ENCODE assay signal across 18 cellular contexts in genomic region chr19:44719262-44719701, GRCh38. TPM values are rescaled to one million over a fixed set of nuclear protein-coding genes. Genes with fewer than 3 reads are reported as not detected.
DNase-seq lines count a peak whose midpoint lies in the region; ATAC-seq, FAIRE-seq and TF ChIP-seq lines count a peak whose summit lies in the region.
"Had no signal": no experiment of that assay in that cellular context is flagged by ENCODE, and none has a peak within 500 bp of the region (broad histone marks: within the 10 kb centered on the region; RNA-seq: fewer than 3 reads in every experiment).

No MANE protein-coding gene starts in this region.

- peaks cover 5% of the 10 kb centered on the region for H3K27me3 Mint-ChIP-seq in H9 (ENCODE audit: low read depth)
- H3K27me3 Mint-ChIP-seq in nephron (ENCODE audit: low read depth): peaks cover 12% of the 10 kb centered on the region
- H3K27me3 Mint-ChIP-seq: activated naive CD8-positive, alpha-beta T cell had no signal

- no peak overlapping the region for H2BK12ac ChIP-seq in H9 (ENCODE audit: insufficient read length, low read depth, low read length)

- no peaks in the 10 kb centered on the region for H3K23me2 ChIP-seq in H9 (ENCODE audit: insufficient read length, low read depth, low read length, poor library complexity, severe bottlenecking)

- TF ChIP-seq CTCF in A549 (IDR thresholded peaks at IDR 0.05) (no peak), H9 (conservative IDR thresholded peaks at IDR 0.05) (no peak), nephron (IDR thresholded peaks at IDR 0.05; ENCODE audit: unreplicated experiment in 3 of 3) (no peak)

- no peak overlapping the region for H4K91ac ChIP-seq in H9 (ENCODE audit: insufficient read length, low read depth, low read length)

- H2BK120ac ChIP-seq in H9 (ENCODE audit: low read depth, low read length, poor library complexity, severe bottlenecking): no peak overlapping the region

- peak overlapping the region; percentile 36 for H4K5ac ChIP-seq in H9 (ENCODE audit: insufficient read length, low read depth, low read length)

- peak overlapping the region; percentile 94 for H3K56ac ChIP-seq in H9 (ENCODE audit: insufficient read length, low read depth, low read length)

- no peak for DNase-seq in A549 (ENCODE audit: low read depth in 1 of 2, low spot score in 1 of 2)
- peak; percentile 62 for DNase-seq in H9
- peak; percentile 59 for DNase-seq in dermis blood vessel endothelial cell
- no peak for DNase-seq in kidney tubule cell (ENCODE audit: low spot score)
- no peak for DNase-seq in SW 1271 (lab: John Stamatoyannopoulos, UW)
- DNase-seq in NCI-H2227 treated with DMSO at 0.1 percent for 48 hours (lab: John Stamatoyannopoulos, UW): no peak
- DNase-seq: activated CD8-positive, alpha-beta T cell treated with anti-CD3 and anti-CD28 coated beads, Interleukin-2, amount 10 ng/mL, durations not matched to agents 7 days and 5 days; activated T-cell treated with anti-CD3 and anti-CD28 coated beads, Interleukin-2, amount 50 U/mL, for 72 hours; effector CD4-positive, alpha-beta T cell; NCI-H446 had no signal

- H2BK5ac ChIP-seq in H9 (ENCODE audit: insufficient read length, low read length): peak overlapping the region; percentile 35

- no peak overlapping the region for H3T11ph ChIP-seq in H9 (ENCODE audit: low read length)

- peaks cover 72% of the 10 kb centered on the region for H3K4me1 ChIP-seq in A549
- no peaks in the 10 kb centered on the region; the same call in 1 of the 2 replicates for H3K4me1 ChIP-seq in H9 (ENCODE audit: insufficient read depth, low read length)

- H3K9me3 Mint-ChIP-seq in H9: peaks cover 18% of the 10 kb centered on the region in 2 experiments
- H3K9me3 Mint-ChIP-seq in nephron: peaks cover 5% of the 10 kb centered on the region

- H3K9ac ChIP-seq in H9 (ENCODE audit: extremely low read depth, insufficient read length, low read length): no peak overlapping the region

- no peak overlapping the region for H3K4ac ChIP-seq in H9 (ENCODE audit: low read depth, low read length)

- H3K4me3 ChIP-seq in A549: peak overlapping the region; percentile 7; the same call in 2 of the 3 replicates
- H3K4me3 ChIP-seq: SK-N-MC had no signal

- no peak for FAIRE-seq in A549 (lab: Jason Lieb, UNC)
- FAIRE-seq: HTR-8/SVneo had no signal

- ATAC-seq in A549 (no peak), HG02759 (IDR thresholded peaks at IDR 0.05; ENCODE audit: unreplicated experiment) (no peak)
- ATAC-seq: activated CD8-positive, alpha-beta T cell treated with anti-CD3 and anti-CD28 coated beads, Interleukin-2, amount 10 ng/mL, durations not matched to agents 7 days and 5 days; activated T-cell treated with anti-CD3 and anti-CD28 coated beads, Interleukin-2, amount 50 U/mL, for 72 hours had no signal

- H3K14ac ChIP-seq in H9 (ENCODE audit: insufficient read depth, low read length): peak overlapping the region; percentile 56; the same call in 1 of the 2 replicates

- WGBS in A549 (ENCODE audit: missing lambda C conversion rate): 27% methylated on average over 8 of the region's 8 CpGs
- WGBS in H9 (ENCODE audit: extremely low coverage, insufficient read length, low lambda C conversion rate): no CpG with 5 or more reads among the region's 8 CpGs

- H3K79me1 ChIP-seq in H9 (ENCODE audit: insufficient read depth, low read depth, low read length, poor library complexity, severe bottlenecking): no peaks in the 10 kb centered on the region

- peak overlapping the region in 1 of 3 experiments; percentile 62; a peak in 1 of 7 replicates for H3K27ac Mint-ChIP-seq in H9
- H3K27ac Mint-ChIP-seq in nephron: peak overlapping the region; percentile 67 to 98 (median 83)
- H3K27ac Mint-ChIP-seq: activated CD8-positive, alpha-beta T cell treated with anti-CD3 and anti-CD28 coated beads, Interleukin-2, amount 10 ng/mL, durations not matched to agents 7 days and 5 days; activated naive CD8-positive, alpha-beta T cell; activated T-cell treated with anti-CD3 and anti-CD28 coated beads, Interleukin-2, amount 50 U/mL, for 72 hours had no signal

- CTCF ChIA-PET in A549 (lab: Yijun Ruan, JAX): interaction anchor here (0.6 to 42.5 kb wide), 10 partner anchors 9 to 131 kb away, joined by 3 to 1899 read pairs (median 4); partner anchors contain the start of genes BCL3, CBLC and CEACAM16

- H2AK5ac ChIP-seq in H9 (ENCODE audit: insufficient read length, low read length): no peak overlapping the region

- POLR2A ChIA-PET in A549 (lab: Yijun Ruan, JAX): interaction anchor here (1.3 to 1.5 kb wide), 3 partner anchors 30 to 52 kb away, joined by 4 to 5 read pairs (median 5); no protein-coding TSS in a partner anchor

- TF ChIP-seq EP300 in A549 (IDR thresholded peaks at IDR 0.05): no peak

- H3K4me2 ChIP-seq in A549 (peak overlapping the region; percentile 89), H9 (ENCODE audit: insufficient read depth, insufficient read length, low read length) (peak overlapping the region; percentile 73)

- no peak for TF ChIP-seq RAD21 in A549 (conservative IDR thresholded peaks at IDR 0.05 in 1 of 2, IDR thresholded peaks at IDR 0.05 in 1 of 2)

- no peak overlapping the region for H4K8ac ChIP-seq in H9 (replicated peaks; ENCODE audit: insufficient read length, low read depth, low read length)

- no peak overlapping the region for H3K23ac ChIP-seq in H9 (ENCODE audit: insufficient read length, low read depth, low read length)

- H3K9me3 ChIP-seq in A549: peaks cover 18% of the 10 kb centered on the region
- H3K9me3 ChIP-seq in H9 (ENCODE audit: control insufficient read depth, low read depth, low read length): peaks cover 5% of the 10 kb centered on the region

- TF ChIP-seq POLR2A in A549 (IDR thresholded peaks at IDR 0.05; ENCODE audit: low read length): no peak

- no peak overlapping the region for H2BK20ac ChIP-seq in H9 (ENCODE audit: low read depth, low read length, poor library complexity, severe bottlenecking)

- H3K27me3 ChIP-seq in H9 (ENCODE audit: insufficient read depth, low read length): no peaks in the 10 kb centered on the region

- H3K4me1 Mint-ChIP-seq in H9 (peaks cover 11 to 13% of the 10 kb centered on the region in 2 experiments), nephron (peaks cover 11% of the 10 kb centered on the region)

- H3K27ac ChIP-seq in A549: peak overlapping the region; percentile 93 to 97
- H3K27ac ChIP-seq in H9 (ENCODE audit: insufficient read length, low read depth, low read length): no peak overlapping the region
- H3K27ac ChIP-seq: SK-N-MC had no signal

- peak overlapping the region; percentile 61 for H3K18ac ChIP-seq in H9 (ENCODE audit: insufficient read length, low read depth, low read length)

- H2BK15ac ChIP-seq in H9 (ENCODE audit: low read depth, low read length): peak overlapping the region; percentile 95; the same call in 1 of the 2 replicates

- no peaks in the 10 kb centered on the region for H4K20me1 ChIP-seq in H9 (ENCODE audit: control insufficient read depth, insufficient read depth, insufficient read length)

- H3K36me3 Mint-ChIP-seq in H9 (ENCODE audit: insufficient read depth in 1 of 3, low read depth in 3 of 3) (peaks cover 14 to 15% (median 15%) of the 10 kb centered on the region in 3 experiments), nephron (ENCODE audit: low read depth) (no peaks in the 10 kb centered on the region)

- no peak overlapping the region for H2AFZ ChIP-seq in H9 (ENCODE audit: low read length)

- H3K79me2 ChIP-seq in H9 (ENCODE audit: insufficient read depth, low read length): no peaks in the 10 kb centered on the region

- H3K4me3 Mint-ChIP-seq in H9 (peak overlapping the region in 1 of 2 experiments; percentile 46; a peak in 1 of 5 replicates), nephron (no peak overlapping the region)
- H3K4me3 Mint-ChIP-seq: activated CD8-positive, alpha-beta T cell treated with anti-CD3 and anti-CD28 coated beads, Interleukin-2, amount 10 ng/mL, durations not matched to agents 7 days and 5 days; activated naive CD8-positive, alpha-beta T cell; activated T-cell treated with anti-CD3 and anti-CD28 coated beads, Interleukin-2, amount 50 U/mL, for 72 hours had no signal

TF ChIP-seq in A549, 52 proteins besides CTCF, POLR2A, EP300 and RAD21 (continues in another document):
- TF ChIP-seq KDM1A (IDR thresholded peaks at IDR 0.05; ENCODE audit: low read depth) (peak; percentile 20; the same call in 1 of the 2 replicates), HOXB13 (CRISPR knock-in tag; IDR thresholded peaks at IDR 0.05; ENCODE audit: low read depth) (peak; percentile 89; the same call in 1 of the 2 replicates), ZFP36 (IDR thresholded peaks at IDR 0.05; ENCODE audit: borderline replicate concordance, partially characterized antibody) (no peak)

RNA-seq across cellular contexts. Expression of gene CEACAM16, which starts 20.3 kb away (rescaled TPM):
- polyA plus RNA-seq in A549 (2011; rRNA removed) (not detected in 2 replicates), A549 (2017; fragmentation: RNase III; extraction: RNeasy Plus Mini Kit Qiagen cat#74134 plus additional on column Dnase treatment) (0.08 to 0.11 TPM in 2 of 3 replicates, not detected in the other)
- polyA plus RNA-seq in A549 (2012; cell fraction: cytosol; rRNA removed): 0.03 TPM in 1 of 2 replicates, not detected in the other
- polyA plus RNA-seq in A549 (2012; cell fraction: nucleus; rRNA removed): 0.34 and 0.50 TPM in 2 replicates
- 0.34 and 0.58 TPM in 2 replicates for polyA minus RNA-seq in A549 (2011; rRNA and poly(A)+ RNA removed)
- total RNA-seq in H9 (2021) (not detected in 2 replicates), dermis blood vessel endothelial cell (0.17 TPM in 1 of 2 replicates, not detected in the other)
- total RNA-seq: activated CD8-positive, alpha-beta T cell treated with anti-CD3 and anti-CD28 coated beads, Interleukin-2, amount 10 ng/mL, durations not matched to agents 7 days and 5 days; activated T-cell treated with anti-CD3 and anti-CD28 coated beads, Interleukin-2, amount 50 U/mL, for 72 hours; renal cortical epithelial cell had no signal
- polyA plus RNA-seq: liver, neural cell had no signal

RNA-seq across cellular contexts. Expression of gene BCL3, which starts 29.2 kb away (rescaled TPM):
- polyA plus RNA-seq in A549 (2011; rRNA removed): 22.6 and 25.3 TPM in 2 replicates
- polyA plus RNA-seq in A549 (2012; cell fraction: cytosol; rRNA removed): 103 and 138 TPM in 2 replicates
- polyA plus RNA-seq in A549 (2012; cell fraction: nucleus; rRNA removed): 302 and 387 TPM in 2 replicates
- 49.6 to 80.7 TPM (median 72.1 TPM) in 3 replicates for polyA plus RNA-seq in A549 (2017; fragmentation: RNase III; extraction: RNeasy Plus Mini Kit Qiagen cat#74134 plus additional on column Dnase treatment)
- polyA minus RNA-seq in A549 (2011; rRNA and poly(A)+ RNA removed): 27.4 and 33.8 TPM in 2 replicates
- total RNA-seq in H9 (2021): 1.2 and 2.2 TPM in 2 replicates
- total RNA-seq in dermis blood vessel endothelial cell: 3.2 and 6.3 TPM in 2 replicates

RNA-seq across cellular contexts. Expression of gene CEACAM19, which starts 48.0 kb away (rescaled TPM):
- polyA plus RNA-seq in A549 (2011; rRNA removed): 8.2 and 13.7 TPM in 2 replicates
- polyA plus RNA-seq in A549 (2012; cell fraction: cytosol; rRNA removed): 10.0 and 12.3 TPM in 2 replicates
- 75.3 and 87.9 TPM in 2 replicates for polyA plus RNA-seq in A549 (2012; cell fraction: nucleus; rRNA removed)
- 7.2 to 10.3 TPM (median 9.7 TPM) in 3 replicates for polyA plus RNA-seq in A549 (2017; fragmentation: RNase III; extraction: RNeasy Plus Mini Kit Qiagen cat#74134 plus additional on column Dnase treatment)
- polyA minus RNA-seq in A549 (2011; rRNA and poly(A)+ RNA removed): 13.7 and 14.9 TPM in 2 replicates
- total RNA-seq in H9 (2021): 3.5 and 4.6 TPM in 2 replicates
- total RNA-seq in dermis blood vessel endothelial cell: 0.47 and 0.85 TPM in 2 replicates

RNA-seq across cellular contexts. Expression of gene CBLC, which starts 58.4 kb away (rescaled TPM):
- polyA plus RNA-seq in A549 (2011; rRNA removed) (not detected in 2 replicates), A549 (2017; fragmentation: RNase III; extraction: RNeasy Plus Mini Kit Qiagen cat#74134 plus additional on column Dnase treatment) (not detected in 3 replicates)
- polyA plus RNA-seq in A549 (2012; cell fraction: cytosol; rRNA removed): 0.09 and 0.16 TPM in 2 replicates
- 0.16 and 0.21 TPM in 2 replicates for polyA plus RNA-seq in A549 (2012; cell fraction: nucleus; rRNA removed)
- polyA minus RNA-seq in A549 (2011; rRNA and poly(A)+ RNA removed): 0.29 TPM in 1 of 2 replicates, not detected in the other
- total RNA-seq in H9 (2021) (14.2 and 15.9 TPM in 2 replicates), dermis blood vessel endothelial cell (not detected in 2 replicates)
- total RNA-seq: activated CD8-positive, alpha-beta T cell treated with anti-CD3 and anti-CD28 coated beads, Interleukin-2, amount 10 ng/mL, durations not matched to agents 7 days and 5 days; activated T-cell treated with anti-CD3 and anti-CD28 coated beads, Interleukin-2, amount 50 U/mL, for 72 hours had no signal
- polyA plus RNA-seq: neural cell had no signal

Comparison
In these comparisons a context has a peak if more than half of its experiments do, and no peak if none do; other contexts are left out.
1. DNase-seq: peak in H9 (single experiment) and dermis blood vessel endothelial cell (single experiment); none in A549 (0 of 2), kidney tubule cell (single experiment), SW 1271 (0 of 2) and NCI-H2227 treated with DMSO at 0.1 percent for 48 hours (single experiment).